ENCODE assay signal across 8 cellular contexts in genomic region chr4:39490322-39490721, GRCh38.
"Had no signal": no experiment of that assay in that cellular context is flagged by ENCODE, and none has a peak within 500 bp of the region (broad histone marks: within the 10 kb centered on the region; RNA-seq: fewer than 3 reads in every experiment).

No MANE protein-coding gene starts in this region.

- ATAC-seq: GM12878 had no signal

- DNase-seq: GDM1, GF-D8 had no signal

- FAIRE-seq: G401.6, GM12878, GM12891, GM12892, GM18507, GM19239 had no signal

- H3K4me3 ChIP-seq: GM12878 had no signal
